In the genomic region with DNA sequence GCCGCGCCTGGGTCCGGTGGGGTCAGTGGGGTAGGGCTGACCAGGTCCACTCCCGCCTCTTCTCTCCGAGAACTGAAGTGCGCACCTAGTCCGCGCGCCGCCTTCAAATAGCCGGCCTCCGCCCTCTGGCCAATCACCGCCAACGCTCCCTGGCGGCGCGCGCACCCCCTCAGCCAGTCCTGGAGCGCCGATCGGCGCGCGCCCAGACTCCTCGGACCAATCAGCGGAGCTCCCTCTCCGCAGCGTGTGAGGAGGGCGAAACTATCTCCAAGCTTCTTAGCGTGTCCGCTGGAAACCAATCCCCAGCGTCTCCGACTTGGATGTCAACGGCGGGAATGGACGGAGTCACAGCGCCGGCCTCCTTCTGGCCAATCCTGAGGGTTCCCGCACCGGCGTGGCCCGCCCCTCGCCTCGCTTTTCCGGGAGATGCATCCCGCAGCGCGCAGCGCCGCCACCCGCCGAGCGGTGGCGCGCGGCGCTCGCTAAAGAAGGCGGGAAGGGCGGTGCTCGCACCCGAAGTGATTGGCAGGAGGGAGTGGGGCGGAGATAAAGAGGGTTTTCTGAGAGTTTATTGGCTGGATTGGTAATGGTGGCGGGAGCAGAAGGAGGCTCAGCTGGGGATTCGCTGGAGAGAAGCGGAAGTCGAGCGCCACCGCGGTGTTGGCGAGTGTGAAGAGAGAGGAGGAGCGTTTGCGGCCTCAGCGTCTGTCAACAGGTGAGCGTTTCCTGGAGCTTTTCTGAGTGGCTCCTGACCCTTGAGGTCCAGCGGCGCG, we compare ENCODE assay signal across 8 cellular contexts. TPM values are rescaled to one million over a fixed set of nuclear protein-coding genes. Genes with fewer than 3 reads are reported as not detected.
DNase-seq lines count a peak whose midpoint lies in the region; ATAC-seq, FAIRE-seq and TF ChIP-seq lines count a peak whose summit lies in the region.

ASF1B (minus strand) TSS at position 81 of the 773 bp plus-strand sequence. CDS start 133 bp downstream, outside the sequence.

- H2BK15ac ChIP-seq in IMR-90 (ENCODE audit: low read depth, low read length), result no peak within 1 kb of the TSS

- no peaks in the 10 kb centered on the region for H3K9me1 ChIP-seq in IMR-90 (ENCODE audit: insufficient read depth, low read length)
- no peaks in the 10 kb centered on the region for H3K9me1 ChIP-seq in endothelial cell of umbilical vein (replicated peaks; ENCODE audit: control insufficient read depth, extremely low read depth, insufficient read depth, low read length)

- peaks cover 6% of the 10 kb centered on the region for H3K4me1 ChIP-seq in IMR-90 (ENCODE audit: control insufficient read depth, insufficient read depth, low read length)
- peaks cover 21% of the 10 kb centered on the region for H3K4me1 ChIP-seq in OCI-LY7 (ENCODE audit: insufficient read depth, low read length, poor library complexity, severe bottlenecking)
- H3K4me1 ChIP-seq in endothelial cell of umbilical vein (ENCODE audit: control insufficient read depth, extremely low read depth, insufficient read depth, low read length), result peaks cover 15% of the 10 kb centered on the region

- CTCF ChIA-PET in IMR-90 (lab: Yijun Ruan, JAX), result interaction anchor here (0.6 to 1.7 kb wide), 19 partner anchors 11 to 283 kb away, joined by 3 to 8 read pairs (median 4); no protein-coding TSS in a partner anchor
- CTCF ChIA-PET in OCI-LY7 (lab: Charles Lee; ENCODE audit: unreplicated experiment), result interaction anchor here (0.6 to 1.0 kb wide), 4 partner anchors 45 to 293 kb away, joined by 3 to 10 read pairs (median 4); no protein-coding TSS in a partner anchor
- CTCF ChIA-PET in endothelial cell of umbilical vein (lab: Charles Lee), result interaction anchor here (0.7 to 2.4 kb wide), 41 partner anchors 8 to 343 kb away, joined by 3 to 36 read pairs (median 5); partner anchors contain the start of genes MISP3, NANOS3 and PRKACA

- ATAC-seq in GM21528 (IDR thresholded peaks at IDR 0.05; ENCODE audit: low FRiP score, unreplicated experiment) (peak; percentile 78), IMR-90 (ENCODE audit: low read depth) (peak; percentile 91)

- peak within 1 kb of the TSS; percentile 53; the same call in 1 of the 2 replicates for H3K23ac ChIP-seq in IMR-90 (ENCODE audit: low read depth, low read length)

- dilution Hi-C loops in IMR-90 (cut with HindIII; ENCODE audit: low sequenced_read_pairs, unreplicated experiment), result no loop called here
- dilution Hi-C loops in endothelial cell of umbilical vein (cut with MboI; ENCODE audit: extremely low pct_ligation_motif_present, low sequenced_read_pairs), result no loop called here

- TF ChIP-seq POLR2A in IMR-90 (IDR thresholded peaks at IDR 0.05; ENCODE audit: low read depth, low read length) (peak; percentile 80), endothelial cell of umbilical vein (IDR thresholded peaks at IDR 0.05; ENCODE audit: low read depth, low read length) (peak; percentile 90)

- 0 out of 2 replicates have a peak within 1 kb of the TSS, but pooled peaks have one; percentile 38 for H2BK120ac ChIP-seq in IMR-90 (ENCODE audit: low read depth, low read length)

- peak; percentile 97 for FAIRE-seq in endothelial cell of umbilical vein (lab: Jason Lieb, UNC)

- TF ChIP-seq RAD21 in IMR-90 (IDR thresholded peaks at IDR 0.05; ENCODE audit: low read length), result peak; percentile 87

- H4K20me1 ChIP-seq in IMR-90 (ENCODE audit: insufficient read depth, low read length), result peaks cover 9% of the 10 kb centered on the region; the same call in 1 of the 2 replicates
- H4K20me1 ChIP-seq in OCI-LY7 (ENCODE audit: insufficient read depth, low read length), result peaks cover 6% of the 10 kb centered on the region; the same call in 1 of the 2 replicates
- no peaks in the 10 kb centered on the region for H4K20me1 ChIP-seq in endothelial cell of umbilical vein (replicated peaks; ENCODE audit: control insufficient read depth, extremely low read depth, insufficient read depth, low read length)

- H3K4me3 ChIP-seq in IMR-90 (ENCODE audit: insufficient read depth, low read depth, low read length) (peak within 1 kb of the TSS; percentile 66), OCI-LY7 (ENCODE audit: low read depth, low read length, poor library complexity, severe bottlenecking) (peak within 1 kb of the TSS; percentile 95), endothelial cell of umbilical vein (replicated peaks in 1 of 3; ENCODE audit: insufficient read depth in 1 of 3, low read depth in 1 of 3, low read length in 3 of 3) (peak within 1 kb of the TSS; percentile 59 to 93 (median 72))

- H3K27ac ChIP-seq in IMR-90 (ENCODE audit: insufficient read depth, low read length) (peak within 1 kb of the TSS; percentile 53), OCI-LY7 (ENCODE audit: low read depth, low read length, poor library complexity, severe bottlenecking) (peak within 1 kb of the TSS; percentile 85), endothelial cell of umbilical vein (ENCODE audit: insufficient read depth, low read depth, low read length) (peak within 1 kb of the TSS; percentile 71)

- H4K91ac ChIP-seq in IMR-90 (ENCODE audit: insufficient read depth, low read depth, low read length), result peak within 1 kb of the TSS; percentile 49; the same call in 1 of the 2 replicates

- H2AK5ac ChIP-seq in IMR-90 (ENCODE audit: low read depth, low read length), result peak within 1 kb of the TSS; percentile 82; the same call in 1 of the 2 replicates

- H3K79me2 ChIP-seq in OCI-LY7 (ENCODE audit: insufficient read depth, low read depth, low read length), result peaks cover 52% of the 10 kb centered on the region
- H3K79me2 ChIP-seq in endothelial cell of umbilical vein (ENCODE audit: control insufficient read depth, insufficient read depth, low read length), result peaks cover 19% of the 10 kb centered on the region

- POLR2A ChIA-PET in IMR-90 (lab: Charles Lee; ENCODE audit: unreplicated experiment) (interaction anchor here (0.5 kb wide), 1 partner anchor 37 kb away, joined by 3 read pairs; no protein-coding TSS in a partner anchor), OCI-LY7 (lab: Charles Lee) (interaction anchor here (0.6 to 1.4 kb wide), 10 partner anchors 9 to 344 kb away, joined by 3 to 7 read pairs (median 3); no protein-coding TSS in a partner anchor), endothelial cell of umbilical vein (lab: Charles Lee) (interaction anchor here (0.9 to 1.3 kb wide), 3 partner anchors 9 to 84 kb away, joined by 3 to 5 read pairs (median 3); a partner anchor contains a TSS)

- H3K27me3 ChIP-seq in IMR-90 (ENCODE audit: control insufficient read depth, insufficient read depth, low read length) (no peaks in the 10 kb centered on the region), endothelial cell of umbilical vein (ENCODE audit: control insufficient read depth in 2 of 2, insufficient read depth in 2 of 2, low read length in 2 of 2) (no peaks in the 10 kb centered on the region)

- 1% methylated on average over 43 of the region's 78 CpGs; no CpG with 5 or more reads in 1 of the 2 experiments for WGBS in IMR-90 (ENCODE audit: extremely low coverage in 2 of 2, insufficient read length in 1 of 2), 2 experiments

- no peak within 1 kb of the TSS for H4K5ac ChIP-seq in IMR-90 (ENCODE audit: low read depth, low read length)

- BruUV-seq in IMR-90 (replicated peaks; lab: Mats Ljungman, UMichigan) (no TSS peak), OCI-LY7 (replicated peaks; lab: Mats Ljungman, UMichigan) (no TSS peak), endothelial cell of umbilical vein (replicated peaks; lab: Mats Ljungman, UMichigan) (no TSS peak)

- peaks cover 15 to 44% of the 10 kb centered on the region in 2 experiments for H3K79me1 ChIP-seq in IMR-90 (ENCODE audit: low read depth in 1 of 2, low read length in 2 of 2)

- H3K9me3 ChIP-seq in IMR-90 (ENCODE audit: control insufficient read depth, insufficient read depth, low read length) (no peaks in the 10 kb centered on the region), OCI-LY7 (ENCODE audit: low read length) (no peaks in the 10 kb centered on the region), endothelial cell of umbilical vein (replicated peaks; ENCODE audit: control insufficient read depth, insufficient read depth, low read length) (no peaks in the 10 kb centered on the region)

- H2BK20ac ChIP-seq in IMR-90 (ENCODE audit: low read depth, low read length), result no peak within 1 kb of the TSS

- in situ Hi-C loops in IMR-90 (cut with MboI; ENCODE audit: low sequenced_read_pairs), result no loop called here

- H2AK9ac ChIP-seq in IMR-90 (replicated peaks; ENCODE audit: low read depth, low read length, poor library complexity), result peak within 1 kb of the TSS; percentile 98

- no peak within 1 kb of the TSS; the same call in 1 of the 2 replicates for H3K14ac ChIP-seq in IMR-90 (replicated peaks; ENCODE audit: low read depth, low read length)

- H3K9ac ChIP-seq in IMR-90 (ENCODE audit: low read depth, low read length) (peak within 1 kb of the TSS; percentile 45), endothelial cell of umbilical vein (replicated peaks; ENCODE audit: extremely low read depth, insufficient read depth, low read length) (peak within 1 kb of the TSS; percentile 83)

- intact Hi-C loops in IMR-90 (cut with micrococcal nuclease), result loop anchor here (2.0 to 5.0 kb wide), 3 partner anchors 46 to 341 kb away; partner anchors contain the start of genes PTGER1 and SAMD1
- intact Hi-C loops in OCI-LY7 (cut with micrococcal nuclease; ENCODE audit: unreplicated experiment), result loop anchor here (1.0 to 5.0 kb wide), 5 partner anchors 19 to 270 kb away; partner anchors contain the start of gene PRKACA
- intact Hi-C loops in endothelial cell of umbilical vein (cut with micrococcal nuclease), result loop anchor here (1.0 to 5.0 kb wide), 11 partner anchors 12 to 341 kb away; partner anchors contain the start of gene PTGER1

- peak within 1 kb of the TSS; percentile 79 for H3K4me2 ChIP-seq in IMR-90 (ENCODE audit: low read depth, low read length)
- peak within 1 kb of the TSS; percentile 96 for H3K4me2 ChIP-seq in OCI-LY7 (ENCODE audit: low read length)
- H3K4me2 ChIP-seq in endothelial cell of umbilical vein (ENCODE audit: insufficient read depth, low read length), result peak within 1 kb of the TSS; percentile 77

- H3K9me2 ChIP-seq in OCI-LY7 (ENCODE audit: insufficient read depth, low read length), result no peaks in the 10 kb centered on the region

- H3K36me3 ChIP-seq in IMR-90 (ENCODE audit: control insufficient read depth, insufficient read depth, low read length) (no peaks in the 10 kb centered on the region), OCI-LY7 (ENCODE audit: insufficient read depth, low read length) (peaks cover 25% of the 10 kb centered on the region), endothelial cell of umbilical vein (ENCODE audit: control insufficient read depth in 2 of 2, extremely low read depth in 1 of 2, insufficient read depth in 2 of 2, low read length in 2 of 2) (peaks cover 0 to 3% of the 10 kb centered on the region in 2 experiments)

- H3K4ac ChIP-seq in IMR-90 (ENCODE audit: low read depth, low read length), result peak within 1 kb of the TSS; percentile 78; the same call in 1 of the 2 replicates

- no peak within 1 kb of the TSS for H3K18ac ChIP-seq in IMR-90 (ENCODE audit: low read depth, low read length)

- TF ChIP-seq CTCF in IMR-90 (conservative IDR thresholded peaks at IDR 0.05; ENCODE audit: low read depth, low read length) (peak; percentile 98), OCI-LY7 (conservative IDR thresholded peaks at IDR 0.05; ENCODE audit: low read length) (peak; percentile 73), endothelial cell of umbilical vein (IDR thresholded peaks at IDR 0.05; ENCODE audit: extremely low read depth in 1 of 2, insufficient read depth in 1 of 2, low read depth in 1 of 2, low read length in 2 of 2) (peak; percentile 85 to 96)

- H2BK5ac ChIP-seq in IMR-90 (ENCODE audit: low read depth, low read length, poor library complexity, severe bottlenecking), result peak within 1 kb of the TSS; percentile 47

- H4K8ac ChIP-seq in IMR-90 (ENCODE audit: low read depth in 2 of 2, low read length in 2 of 2), result peak within 1 kb of the TSS in 1 of 2 experiments; percentile 80; a peak in 2 of 4 replicates

- DNase-seq in DMS153 (lab: John Stamatoyannopoulos, UW), result peak; percentile 100
- DNase-seq in IMR-90, result peak; percentile 100
- peak; percentile 100 for DNase-seq in OCI-LY7 (ENCODE audit: low spot score)
- peak; percentile 93 for DNase-seq in activated T-cell treated with anti-CD3 and anti-CD28 coated beads for 1 hour (ENCODE audit: low read depth)
- peak; percentile 100 for DNase-seq in endothelial cell of umbilical vein (ENCODE audit: low read depth, low spot score)
- peak; percentile 99 for DNase-seq in midbrain (lab: John Stamatoyannopoulos, UW)
- DNase-seq in stimulated activated CD8-positive, alpha-beta memory T cell treated with anti-CD3 and anti-CD28 coated beads, Interleukin-2, amount 100 ng/mL, for 1 hour (ENCODE audit: low read depth in 2 of 2), result peak; percentile 91 to 95

- H2AFZ ChIP-seq in IMR-90 (replicated peaks; ENCODE audit: low read length, poor library complexity) (peak within 1 kb of the TSS; percentile 100), OCI-LY7 (ENCODE audit: low read length) (peak within 1 kb of the TSS; percentile 82), endothelial cell of umbilical vein (ENCODE audit: low read depth, low read length) (peak within 1 kb of the TSS; percentile 97)

- H3K56ac ChIP-seq in IMR-90 (ENCODE audit: extremely low read depth, insufficient read depth, low read length), result peak within 1 kb of the TSS; percentile 67

RNA-seq across cellular contexts. Expression of gene ASF1B, which starts in this region (rescaled TPM):
- total RNA-seq in IMR-90 (2012; rRNA removed), result 10.4 and 13.1 TPM in 2 replicates
- 11.3 and 12.1 TPM in 2 replicates for polyA plus RNA-seq in IMR-90 (2012; rRNA removed)
- polyA plus RNA-seq in IMR-90 (2012; cell fraction: cytosol; rRNA removed), result 16.3 and 18.8 TPM in 2 replicates
- 3.4 and 7.9 TPM in 2 replicates for polyA plus RNA-seq in IMR-90 (2012; cell fraction: nucleus; rRNA removed; ENCODE audit: low replicate concordance)
- 115 and 202 TPM in 2 replicates for total RNA-seq in OCI-LY7 (2014; rRNA removed; shearing (Covaris generic))
- 139 and 143 TPM in 2 replicates for total RNA-seq in OCI-LY7 (2022)
- 37.1 and 39.1 TPM in 2 replicates for total RNA-seq in endothelial cell of umbilical vein
- polyA plus RNA-seq in endothelial cell of umbilical vein, result 36.6 and 42.4 TPM in 2 replicates
- polyA plus RNA-seq in endothelial cell of umbilical vein (2011; cell fraction: cytosol; rRNA removed), result 36.8 and 38.5 TPM in 2 replicates
- polyA plus RNA-seq in endothelial cell of umbilical vein (2011; cell fraction: nucleus; rRNA removed), result 14.1 and 14.4 TPM in 2 replicates
- polyA plus RNA-seq in endothelial cell of umbilical vein (2012), result 18.8 and 25.4 TPM in 2 replicates
- 16.8 and 18.4 TPM in 2 replicates for polyA minus RNA-seq in endothelial cell of umbilical vein
- 183 TPM for polyA minus RNA-seq in endothelial cell of umbilical vein (2011; cell fraction: cytosol; rRNA and poly(A)+ RNA removed)
- polyA minus RNA-seq in endothelial cell of umbilical vein (2011; cell fraction: nucleus; rRNA and poly(A)+ RNA removed), result 4.8 and 6.0 TPM in 2 replicates

Comparison
In these comparisons a context has a peak if more than half of its experiments do, and no peak if none do; other contexts are left out.
1. Peak in every context shown above with its lines: DNase-seq, ATAC-seq, H3K4me3 ChIP-seq and H3K27ac ChIP-seq.